In genomic region chr9:134026561-134026960, GRCh38 we compare ENCODE assay signal across 1 cellular context.
TF ChIP-seq lines count a peak whose summit lies in the region.

No MANE protein-coding gene starts in this region.

TF ChIP-seq in H1, 55 proteins besides CTCF, POLR2A, EP300 and RAD21:
- TF ChIP-seq HDAC2 (IDR thresholded peaks at IDR 0.05; ENCODE audit: borderline replicate concordance in 1 of 2, low read depth in 2 of 2, low read length in 2 of 2), result no peak
- TF ChIP-seq JUND (IDR thresholded peaks at IDR 0.05; ENCODE audit: low read length), result no peak
- TF ChIP-seq SIRT6 (IDR thresholded peaks at IDR 0.05; ENCODE audit: low read length), result no peak
